ENCODE assay signal across 2 cellular contexts in the genomic region with DNA sequence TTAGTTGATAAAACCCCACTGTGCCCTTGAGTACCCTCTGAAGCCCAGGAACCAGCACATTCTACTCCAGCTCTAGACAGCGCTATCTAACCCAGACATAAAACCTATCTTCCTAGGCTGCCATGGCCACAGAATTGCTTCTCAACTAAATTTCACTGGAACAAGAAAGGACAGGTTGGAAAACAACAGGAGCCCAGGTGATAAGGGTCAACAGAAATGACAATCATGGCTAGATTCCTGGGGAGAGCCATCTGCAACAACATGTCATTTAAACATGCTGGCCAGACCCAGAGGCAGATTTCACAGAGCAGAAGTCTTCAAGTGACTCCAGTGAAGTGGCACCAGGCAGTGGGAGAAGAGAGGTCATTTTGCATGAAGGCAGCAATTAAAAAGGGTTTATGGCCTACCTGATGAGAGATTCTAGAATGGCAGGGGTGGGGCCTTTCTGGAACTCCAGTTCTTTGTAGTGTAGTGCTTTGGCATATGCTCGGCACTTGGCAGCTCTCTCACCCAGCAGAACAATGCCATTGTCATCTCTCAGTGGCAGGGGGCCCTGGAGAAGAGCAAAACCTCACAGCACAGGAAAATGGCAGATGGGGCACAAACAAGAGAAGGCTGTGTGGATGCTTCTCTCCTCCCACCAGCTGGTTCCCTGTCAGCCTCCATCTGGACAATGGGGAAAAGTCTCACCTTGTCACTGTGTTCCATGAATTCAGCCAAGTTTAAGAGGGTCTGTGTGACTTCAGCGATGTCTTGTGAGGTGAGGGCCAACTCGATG.
TF ChIP-seq lines count a peak whose summit lies in the region.

No MANE protein-coding gene starts in this region.

TF ChIP-seq in SK-N-SH, 30 proteins besides CTCF, POLR2A, EP300 and RAD21 (continued from another document):
- no peak for TF ChIP-seq PBX3 (IDR thresholded peaks at IDR 0.05)

TF ChIP-seq in SK-N-SH treated with all-trans-retinoic acid at 6 μM for 48 hours, 23 proteins besides CTCF, POLR2A, EP300 and RAD21 (continued from another document):
- TF ChIP-seq POU6F1 (CRISPR knock-in tag; IDR thresholded peaks at IDR 0.05; ENCODE audit: borderline replicate concordance, low read depth) (no peak), ZC3H10 (CRISPR knock-in tag; IDR thresholded peaks at IDR 0.05) (no peak), GLIS3 (CRISPR knock-in tag; IDR thresholded peaks at IDR 0.05) (no peak), TSHZ2 (CRISPR knock-in tag; IDR thresholded peaks at IDR 0.05) (no peak)
